1 cellular context compared by ENCODE assay signal in genomic region chr5:144189800-144190429, GRCh38.
TF ChIP-seq lines count a peak whose summit lies in the region.

No MANE protein-coding gene starts in this region.

TF ChIP-seq in GM12878, 131 proteins besides CTCF, POLR2A, EP300 and RAD21 (continued from another document):
- TF ChIP-seq, protein P1, sequence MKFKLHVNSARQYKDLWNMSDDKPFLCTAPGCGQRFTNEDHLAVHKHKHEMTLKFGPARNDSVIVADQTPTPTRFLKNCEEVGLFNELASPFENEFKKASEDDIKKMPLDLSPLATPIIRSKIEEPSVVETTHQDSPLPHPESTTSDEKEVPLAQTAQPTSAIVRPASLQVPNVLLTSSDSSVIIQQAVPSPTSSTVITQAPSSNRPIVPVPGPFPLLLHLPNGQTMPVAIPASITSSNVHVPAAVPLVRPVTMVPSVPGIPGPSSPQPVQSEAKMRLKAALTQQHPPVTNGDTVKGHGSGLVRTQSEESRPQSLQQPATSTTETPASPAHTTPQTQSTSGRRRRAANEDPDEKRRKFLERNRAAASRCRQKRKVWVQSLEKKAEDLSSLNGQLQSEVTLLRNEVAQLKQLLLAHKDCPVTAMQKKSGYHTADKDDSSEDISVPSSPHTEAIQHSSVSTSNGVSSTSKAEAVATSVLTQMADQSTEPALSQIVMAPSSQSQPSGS (IDR thresholded peaks at IDR 0.05; ENCODE audit: low read length), result peak; percentile 91
- TF ChIP-seq, protein P2, sequence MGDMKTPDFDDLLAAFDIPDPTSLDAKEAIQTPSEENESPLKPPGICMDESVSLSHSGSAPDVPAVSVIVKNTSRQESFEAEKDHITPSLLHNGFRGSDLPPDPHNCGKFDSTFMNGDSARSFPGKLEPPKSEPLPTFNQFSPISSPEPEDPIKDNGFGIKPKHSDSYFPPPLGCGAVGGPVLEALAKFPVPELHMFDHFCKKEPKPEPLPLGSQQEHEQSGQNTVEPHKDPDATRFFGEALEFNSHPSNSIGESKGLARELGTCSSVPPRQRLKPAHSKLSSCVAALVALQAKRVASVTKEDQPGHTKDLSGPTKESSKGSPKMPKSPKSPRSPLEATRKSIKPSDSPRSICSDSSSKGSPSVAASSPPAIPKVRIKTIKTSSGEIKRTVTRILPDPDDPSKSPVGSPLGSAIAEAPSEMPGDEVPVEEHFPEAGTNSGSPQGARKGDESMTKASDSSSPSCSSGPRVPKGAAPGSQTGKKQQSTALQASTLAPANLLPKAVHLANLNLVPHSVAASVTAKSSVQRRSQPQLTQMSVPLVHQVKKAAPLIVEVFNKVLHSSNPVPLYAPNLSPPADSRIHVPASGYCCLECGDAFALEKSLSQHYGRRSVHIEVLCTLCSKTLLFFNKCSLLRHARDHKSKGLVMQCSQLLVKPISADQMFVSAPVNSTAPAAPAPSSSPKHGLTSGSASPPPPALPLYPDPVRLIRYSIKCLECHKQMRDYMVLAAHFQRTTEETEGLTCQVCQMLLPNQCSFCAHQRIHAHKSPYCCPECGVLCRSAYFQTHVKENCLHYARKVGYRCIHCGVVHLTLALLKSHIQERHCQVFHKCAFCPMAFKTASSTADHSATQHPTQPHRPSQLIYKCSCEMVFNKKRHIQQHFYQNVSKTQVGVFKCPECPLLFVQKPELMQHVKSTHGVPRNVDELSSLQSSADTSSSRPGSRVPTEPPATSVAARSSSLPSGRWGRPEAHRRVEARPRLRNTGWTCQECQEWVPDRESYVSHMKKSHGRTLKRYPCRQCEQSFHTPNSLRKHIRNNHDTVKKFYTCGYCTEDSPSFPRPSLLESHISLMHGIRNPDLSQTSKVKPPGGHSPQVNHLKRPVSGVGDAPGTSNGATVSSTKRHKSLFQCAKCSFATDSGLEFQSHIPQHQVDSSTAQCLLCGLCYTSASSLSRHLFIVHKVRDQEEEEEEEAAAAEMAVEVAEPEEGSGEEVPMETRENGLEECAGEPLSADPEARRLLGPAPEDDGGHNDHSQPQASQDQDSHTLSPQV (IDR thresholded peaks at IDR 0.05), result no peak
- TF ChIP-seq CUX1 (IDR thresholded peaks at IDR 0.05; ENCODE audit: insufficient replicate concordance, low read depth, low read length), result no peak
- TF ChIP-seq BCL11A (IDR thresholded peaks at IDR 0.05; ENCODE audit: low read depth, low read length), result peak; percentile 61; the same call in 1 of the 2 replicates
- TF ChIP-seq CBX5 (IDR thresholded peaks at IDR 0.05; ENCODE audit: low read depth), result 0 out of 2 replicates have a peak, but pooled peaks have one; percentile 26
- peak; percentile 41; the same call in 1 of the 2 replicates for TF ChIP-seq SPI1 (IDR thresholded peaks at IDR 0.05; ENCODE audit: borderline replicate concordance, insufficient read depth, low read depth, low read length)
- TF ChIP-seq, protein P3, sequence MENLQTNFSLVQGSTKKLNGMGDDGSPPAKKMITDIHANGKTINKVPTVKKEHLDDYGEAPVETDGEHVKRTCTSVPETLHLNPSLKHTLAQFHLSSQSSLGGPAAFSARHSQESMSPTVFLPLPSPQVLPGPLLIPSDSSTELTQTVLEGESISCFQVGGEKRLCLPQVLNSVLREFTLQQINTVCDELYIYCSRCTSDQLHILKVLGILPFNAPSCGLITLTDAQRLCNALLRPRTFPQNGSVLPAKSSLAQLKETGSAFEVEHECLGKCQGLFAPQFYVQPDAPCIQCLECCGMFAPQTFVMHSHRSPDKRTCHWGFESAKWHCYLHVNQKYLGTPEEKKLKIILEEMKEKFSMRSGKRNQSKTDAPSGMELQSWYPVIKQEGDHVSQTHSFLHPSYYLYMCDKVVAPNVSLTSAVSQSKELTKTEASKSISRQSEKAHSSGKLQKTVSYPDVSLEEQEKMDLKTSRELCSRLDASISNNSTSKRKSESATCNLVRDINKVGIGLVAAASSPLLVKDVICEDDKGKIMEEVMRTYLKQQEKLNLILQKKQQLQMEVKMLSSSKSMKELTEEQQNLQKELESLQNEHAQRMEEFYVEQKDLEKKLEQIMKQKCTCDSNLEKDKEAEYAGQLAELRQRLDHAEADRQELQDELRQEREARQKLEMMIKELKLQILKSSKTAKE (IDR thresholded peaks at IDR 0.05; ENCODE audit: low read depth, poor library complexity, severe bottlenecking), result peak; percentile 59
- TF ChIP-seq ZBED1 (IDR thresholded peaks at IDR 0.05; ENCODE audit: borderline replicate concordance), result peak; percentile 42; the same call in 1 of the 2 replicates
- no peak for TF ChIP-seq ZNF217 (IDR thresholded peaks at IDR 0.05)
